ENCODE assay signal across 8 cellular contexts in the genomic region with DNA sequence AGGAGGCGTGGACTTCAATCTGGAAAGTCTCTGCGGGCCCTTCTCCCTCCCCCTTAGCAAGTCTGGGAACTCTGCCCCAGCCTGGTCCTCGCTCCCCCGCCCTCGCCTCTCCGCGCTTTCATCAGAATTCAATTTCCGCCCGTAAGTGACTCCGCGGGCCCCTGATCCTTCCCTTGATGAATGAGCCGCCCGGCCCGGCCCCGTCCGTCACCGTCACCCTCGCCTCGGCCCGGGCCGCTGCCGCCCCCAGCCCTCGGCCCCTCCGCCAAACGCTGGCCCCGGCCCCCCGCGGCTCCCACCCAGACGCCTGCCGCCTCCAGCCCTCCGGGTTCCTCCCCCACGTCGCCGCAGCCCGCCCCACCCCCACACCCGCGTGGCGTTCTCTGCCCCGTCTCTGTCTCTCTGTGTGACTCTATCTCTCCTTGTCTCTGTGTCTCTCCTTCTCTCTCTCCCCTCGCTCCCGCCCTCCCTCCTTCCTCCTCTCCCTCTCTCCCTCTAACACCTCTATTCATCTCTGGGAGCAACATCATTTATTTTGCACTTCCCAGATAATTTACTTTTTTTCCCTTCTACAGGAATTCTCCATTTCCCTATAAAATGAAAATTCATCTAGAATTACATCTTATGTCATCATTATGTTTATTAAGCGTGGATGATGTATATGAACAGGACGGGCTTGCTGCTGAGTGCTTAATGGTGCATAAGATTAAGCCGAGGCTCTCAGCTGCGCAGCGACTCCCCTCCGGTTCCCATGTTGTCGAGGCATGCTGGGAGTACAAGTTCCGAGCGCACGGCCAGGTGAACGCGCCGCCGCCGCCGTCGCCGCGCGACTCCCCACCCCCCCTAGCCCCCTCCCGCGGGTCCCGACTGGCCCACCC.
DNase-seq lines count a peak whose midpoint lies in the region; ATAC-seq and TF ChIP-seq lines count a peak whose summit lies in the region.

No MANE protein-coding gene starts in this region.

- H3K9me3 ChIP-seq in HUES64 (ENCODE audit: insufficient read depth, low read depth, low read length) = no peaks in the 10 kb centered on the region
- H3K9me3 ChIP-seq in testis = no peaks in the 10 kb centered on the region
- no peaks in the 10 kb centered on the region for H3K9me3 ChIP-seq in body of pancreas

- no peak overlapping the region for H3K27ac ChIP-seq in HUES64 (ENCODE audit: low read depth, low read length)
- no peak overlapping the region for H3K27ac ChIP-seq in brain microvascular endothelial cell
- no peak overlapping the region for H3K27ac ChIP-seq in testis
- no peak overlapping the region for H3K27ac ChIP-seq in body of pancreas

- peaks cover 2% of the 10 kb centered on the region for H3K36me3 Mint-ChIP-seq in activated T-helper 1 cell treated with anti-CD3 and anti-CD28 coated beads, Interleukin-12 subunit alpha, Interleukin-12 subunit beta, Interleukin-2, Interleukin-4 antibody, amounts not matched to agents 30 ng/mL and 10 ng/mL and 1 ng/mL, durations not matched to agents 14 hours and 24 hours and 36 hours (ENCODE audit: low read depth)
- H3K36me3 Mint-ChIP-seq in memory B cell = peaks cover 6% of the 10 kb centered on the region

- TF ChIP-seq CTCF in brain microvascular endothelial cell (IDR thresholded peaks at IDR 0.05; ENCODE audit: low read depth, low read length, missing control alignments) = no peak
- TF ChIP-seq CTCF in testis (IDR thresholded peaks at IDR 0.05) = no peak
- no peak for TF ChIP-seq CTCF in body of pancreas (IDR thresholded peaks at IDR 0.05)

- H3K4me3 Mint-ChIP-seq in activated T-helper 1 cell treated with anti-CD3 and anti-CD28 coated beads, Interleukin-12 subunit alpha, Interleukin-12 subunit beta, Interleukin-2, Interleukin-4 antibody, amounts not matched to agents 30 ng/mL and 10 ng/mL and 1 ng/mL, durations not matched to agents 14 hours and 24 hours and 36 hours = peak overlapping the region; percentile 57
- H3K4me3 Mint-ChIP-seq in memory B cell = peak overlapping the region; percentile 82

- peaks cover 63% of the 10 kb centered on the region for H3K27me3 Mint-ChIP-seq in activated T-helper 1 cell treated with anti-CD3 and anti-CD28 coated beads, Interleukin-12 subunit alpha, Interleukin-12 subunit beta, Interleukin-2, Interleukin-4 antibody, amounts not matched to agents 30 ng/mL and 10 ng/mL and 1 ng/mL, durations not matched to agents 14 hours and 24 hours and 36 hours (ENCODE audit: insufficient read depth)
- peaks cover 50% of the 10 kb centered on the region for H3K27me3 Mint-ChIP-seq in memory B cell

- TF ChIP-seq POLR2A in testis (IDR thresholded peaks at IDR 0.05) (no peak), body of pancreas (IDR thresholded peaks at IDR 0.05) (no peak)

- H3K27me3 ChIP-seq in HUES64 (ENCODE audit: insufficient read depth, low read length) (peaks cover 85% of the 10 kb centered on the region), brain microvascular endothelial cell (replicated peaks) (peaks cover 65% of the 10 kb centered on the region), testis (no peaks in the 10 kb centered on the region), body of pancreas (peaks cover 0 to 45% of the 10 kb centered on the region in 2 donors)

- ATAC-seq in memory B cell (ENCODE audit: low read depth) = no peak
- no peak for ATAC-seq in body of pancreas

- no peaks in the 10 kb centered on the region for H3K36me3 ChIP-seq in HUES64 (ENCODE audit: insufficient read depth, low read length)
- no peaks in the 10 kb centered on the region for H3K36me3 ChIP-seq in brain microvascular endothelial cell (replicated peaks)
- no peaks in the 10 kb centered on the region for H3K36me3 ChIP-seq in testis (ENCODE audit: low read depth, missing control alignments)
- no peaks in the 10 kb centered on the region for H3K36me3 ChIP-seq in body of pancreas (replicated peaks in 1 of 2; ENCODE audit: insufficient read depth in 1 of 2, low read depth in 2 of 2)

- H3K4me1 ChIP-seq in HUES64 (ENCODE audit: insufficient read depth, low read length) (peaks cover 19% of the 10 kb centered on the region), testis (peaks cover 3% of the 10 kb centered on the region), body of pancreas (peaks cover 32% of the 10 kb centered on the region)

- H3K27ac Mint-ChIP-seq in activated T-helper 1 cell treated with anti-CD3 and anti-CD28 coated beads, Interleukin-12 subunit alpha, Interleukin-12 subunit beta, Interleukin-2, Interleukin-4 antibody, amounts not matched to agents 30 ng/mL and 10 ng/mL and 1 ng/mL, durations not matched to agents 14 hours and 24 hours and 36 hours = no peak overlapping the region
- no peak overlapping the region for H3K27ac Mint-ChIP-seq in memory B cell

- no peaks in the 10 kb centered on the region for H3K9me3 Mint-ChIP-seq in activated T-helper 1 cell treated with anti-CD3 and anti-CD28 coated beads, Interleukin-12 subunit alpha, Interleukin-12 subunit beta, Interleukin-2, Interleukin-4 antibody, amounts not matched to agents 30 ng/mL and 10 ng/mL and 1 ng/mL, durations not matched to agents 14 hours and 24 hours and 36 hours
- peaks cover 5% of the 10 kb centered on the region for H3K9me3 Mint-ChIP-seq in memory B cell

- in situ Hi-C loops in brain microvascular endothelial cell (cut with HindIII; ENCODE audit: low pct_ligation_motif_present, low sequenced_read_pairs) = no loop called here

- H3K4me1 Mint-ChIP-seq in activated T-helper 1 cell treated with anti-CD3 and anti-CD28 coated beads, Interleukin-12 subunit alpha, Interleukin-12 subunit beta, Interleukin-2, Interleukin-4 antibody, amounts not matched to agents 30 ng/mL and 10 ng/mL and 1 ng/mL, durations not matched to agents 14 hours and 24 hours and 36 hours (ENCODE audit: low read depth) = peaks cover 20% of the 10 kb centered on the region
- H3K4me1 Mint-ChIP-seq in memory B cell = peaks cover 20% of the 10 kb centered on the region

- H3K4me3 ChIP-seq in HUES64 (ENCODE audit: low read length) = peak overlapping the region; percentile 50
- H3K4me3 ChIP-seq in brain microvascular endothelial cell (ENCODE audit: low read depth, low read length) = no peak overlapping the region
- peak overlapping the region in 1 of 2 donors; percentile 20 for H3K4me3 ChIP-seq in testis
- no peak overlapping the region for H3K4me3 ChIP-seq in body of pancreas

- DNase-seq in AG20443 (ENCODE audit: low spot score) (peak; percentile 53), memory B cell (ENCODE audit: low spot score in 2 of 2) (no peak), brain microvascular endothelial cell (no peak), NCI-H774 (lab: John Stamatoyannopoulos, UW) (no peak), testis (no peak), body of pancreas (no peak)
- no peak for DNase-seq in activated T-helper 1 cell treated with anti-CD3 and anti-CD28 coated beads, Interleukin-12 subunit alpha, Interleukin-12 subunit beta, Interleukin-2, Interleukin-4 antibody, amounts not matched to agents 30 ng/mL and 10 ng/mL and 1 ng/mL, durations not matched to agents 14 hours and 24 hours and 36 hours (ENCODE audit: low spot score)

- under 1% methylated on average over 64 of the region's 64 CpGs for WGBS in HUES64
- 1 to 2% methylated on average over 52 to 63 of the region's 64 CpGs for WGBS in testis, 2 donors
- 2 to 6% methylated on average over 39 to 64 of the region's 64 CpGs for WGBS in body of pancreas, 2 donors

- H3K9ac ChIP-seq in HUES64 (ENCODE audit: low read depth, low read length) = no peak overlapping the region

- intact Hi-C loops in activated T-helper 1 cell treated with anti-CD3 and anti-CD28 coated beads, Interleukin-12 subunit alpha, Interleukin-12 subunit beta, Interleukin-2, Interleukin-4 antibody, amounts not matched to agents 30 ng/mL and 10 ng/mL and 1 ng/mL, durations not matched to agents 14 hours and 24 hours and 36 hours (cut with micrococcal nuclease) = loop anchor here (10.0 kb wide), 1 partner anchor 171 kb away; no protein-coding TSS in a partner anchor
- intact Hi-C loops in testis (cut with DNase I; ENCODE audit: low total_unique reads) = no loop called here
- intact Hi-C loops in body of pancreas (cut with DNase I) = no loop called here
